ENCODE assay signal across 11 cellular contexts in genomic region chr1:118154220-118154619, GRCh38. TPM values are rescaled to one million over a fixed set of nuclear protein-coding genes. Genes with fewer than 3 reads are reported as not detected.
DNase-seq lines count a peak whose midpoint lies in the region; ATAC-seq, FAIRE-seq and TF ChIP-seq lines count a peak whose summit lies in the region.
"Had no signal": no experiment of that assay in that cellular context is flagged by ENCODE, and none has a peak within 500 bp of the region (broad histone marks: within the 10 kb centered on the region; RNA-seq: fewer than 3 reads in every experiment).

No MANE protein-coding gene starts in this region.

- no peak overlapping the region for H3K4me3 ChIP-seq in bronchial epithelial cell (ENCODE audit: low read depth, low read length)
- H3K4me3 ChIP-seq in trophoblast cell (ENCODE audit: low read depth, low read length), result no peak overlapping the region

- peak; percentile 20 for DNase-seq in NCI-H1105 treated with DMSO at 0.1 percent for 48 hours (lab: John Stamatoyannopoulos, UW)
- DNase-seq in NCI-H1105 (lab: John Stamatoyannopoulos, UW), result no peak
- DNase-seq in KG1 (lab: John Stamatoyannopoulos, UW), result peak; percentile 2
- DNase-seq in bronchial epithelial cell (ENCODE audit: low read depth), result peak; percentile 56
- DNase-seq in trophoblast cell, result peak; percentile 11 to 31
- no peak for DNase-seq in HuH-7.5 (ENCODE audit: low spot score)
- DNase-seq: activated CD4-positive, alpha-beta T cell treated with anti-CD3 and anti-CD28 coated beads, Interleukin-2, amount 50 U/mL, for 1 hour; naive B cell had no signal

- H3K4me1 ChIP-seq in trophoblast cell (ENCODE audit: control insufficient read depth in 1 of 2, insufficient read depth in 2 of 2, low read length in 2 of 2), result peaks cover 0 to 3% of the 10 kb centered on the region in 2 experiments

- no peak overlapping the region for H3K4me2 ChIP-seq in trophoblast cell (ENCODE audit: low read length)
- H3K4me2 ChIP-seq: KMS-11 had no signal

- no peaks in the 10 kb centered on the region for H3K9me3 ChIP-seq in trophoblast cell (ENCODE audit: insufficient read depth, low read depth, low read length)

- no peak overlapping the region for H3K9ac ChIP-seq in trophoblast cell (ENCODE audit: low read length)
- H3K9ac ChIP-seq: KMS-11 had no signal

- no peak overlapping the region for H3K27ac ChIP-seq in trophoblast cell (ENCODE audit: low read depth, low read length)
- H3K27ac ChIP-seq: KMS-11 had no signal

- H3K23ac ChIP-seq in trophoblast cell (ENCODE audit: low read length), result no peak overlapping the region

- H4K91ac ChIP-seq in trophoblast cell (ENCODE audit: low read depth, low read length), result no peak overlapping the region

- H3K79me2 ChIP-seq in trophoblast cell (ENCODE audit: control insufficient read depth, insufficient read depth, low read length, poor library complexity), result no peaks in the 10 kb centered on the region

- no peak for ATAC-seq in HG02981 (IDR thresholded peaks at IDR 0.05; ENCODE audit: unreplicated experiment)
- no peak for ATAC-seq in HG03571 (IDR thresholded peaks at IDR 0.05; ENCODE audit: unreplicated experiment)

- H4K8ac ChIP-seq in trophoblast cell (ENCODE audit: low read depth, low read length), result no peak overlapping the region

- peak; percentile 62 for TF ChIP-seq CTCF in bronchial epithelial cell (IDR thresholded peaks at IDR 0.05; ENCODE audit: insufficient read depth, low read length, severe bottlenecking)

- no peak overlapping the region for H2AK5ac ChIP-seq in trophoblast cell (ENCODE audit: low read length)

- no peak overlapping the region for H2BK12ac ChIP-seq in trophoblast cell (ENCODE audit: low read length)

- H3K27me3 ChIP-seq in bronchial epithelial cell (ENCODE audit: control insufficient read depth, insufficient read depth, low read length) (no peaks in the 10 kb centered on the region), trophoblast cell (ENCODE audit: insufficient read depth, low read length) (no peaks in the 10 kb centered on the region)

- no peak overlapping the region for H3K4ac ChIP-seq in trophoblast cell (ENCODE audit: low read depth, low read length)

- H3K14ac ChIP-seq in trophoblast cell (ENCODE audit: low read length), result no peak overlapping the region

- WGBS in trophoblast cell (ENCODE audit: extremely low coverage, insufficient coverage, insufficient read length), result no CpG with 5 or more reads among the region's 1 CpG

- H2AFZ ChIP-seq in trophoblast cell (ENCODE audit: insufficient read depth, low read length, poor library complexity), result no peak overlapping the region

- H2BK5ac ChIP-seq in trophoblast cell (ENCODE audit: low read depth, low read length, poor library complexity), result no peak overlapping the region

- H3K18ac ChIP-seq in trophoblast cell (ENCODE audit: low read length), result no peak overlapping the region

- H3K36me3 ChIP-seq in bronchial epithelial cell (ENCODE audit: control insufficient read depth, insufficient read depth, low read length) (no peaks in the 10 kb centered on the region), trophoblast cell (ENCODE audit: control insufficient read depth in 1 of 2, insufficient read depth in 2 of 2, low read length in 2 of 2) (no peaks in the 10 kb centered on the region)

- FAIRE-seq in bronchial epithelial cell (lab: Jason Lieb, UNC), result peak; percentile 91

- H3K79me1 ChIP-seq in trophoblast cell (ENCODE audit: low read length), result no peaks in the 10 kb centered on the region

- H2BK120ac ChIP-seq in trophoblast cell (ENCODE audit: insufficient read depth, low read length, poor library complexity), result no peak overlapping the region

- H4K12ac ChIP-seq in trophoblast cell (ENCODE audit: low read depth, low read length), result no peak overlapping the region

RNA-seq across cellular contexts. Expression of gene SPAG17, which starts 30.8 kb away (rescaled TPM):
- total RNA-seq in bronchial epithelial cell, result under 0.01 and 1.7 TPM in 2 replicates
- 0.69 and 0.73 TPM in 2 replicates for polyA plus RNA-seq in trophoblast cell (2013)

Comparison
In these comparisons a context has a peak if more than half of its experiments do, and no peak if none do; other contexts are left out.
1. DNase-seq: peak in NCI-H1105 treated with DMSO at 0.1 percent for 48 hours (single experiment), KG1 (single experiment), bronchial epithelial cell (single experiment) and trophoblast cell (2 of 2); none in NCI-H1105 (single experiment) and HuH-7.5 (single experiment).